In the genomic region with DNA sequence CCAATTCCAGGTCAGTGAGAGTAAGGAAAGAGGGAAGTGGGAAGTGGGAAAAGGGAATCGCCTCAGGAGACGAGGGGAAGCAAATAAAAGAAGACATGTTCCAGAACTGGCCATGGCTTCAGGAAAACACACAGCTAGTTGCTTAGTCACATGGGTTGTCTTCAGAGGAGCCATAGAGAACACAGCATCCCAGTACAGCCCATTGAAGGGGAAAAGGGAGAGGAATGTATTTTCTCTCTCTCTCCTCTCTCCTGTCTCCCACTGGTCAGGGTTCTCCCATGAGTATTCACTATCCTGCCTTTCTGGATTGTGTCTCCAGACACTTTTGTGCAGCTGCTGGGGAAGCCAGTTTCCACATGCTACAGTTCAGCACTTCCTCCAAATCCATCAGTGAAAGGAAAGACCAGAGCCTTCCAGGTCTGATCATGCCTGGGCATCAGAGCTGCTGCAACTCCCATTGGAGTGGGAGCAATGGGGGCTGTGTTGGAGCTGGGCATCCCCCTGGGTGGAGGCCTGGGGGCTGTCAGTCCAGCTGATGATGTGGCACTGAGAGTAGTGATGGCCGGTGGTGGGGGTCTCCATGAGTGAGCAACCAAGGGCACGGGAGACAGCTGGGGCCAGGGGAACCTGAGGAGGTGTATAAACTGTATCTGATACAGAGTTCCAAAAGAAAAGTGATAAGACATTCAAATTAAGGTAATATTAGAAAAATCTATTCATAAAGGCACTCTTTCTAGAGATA, we compare ENCODE assay signal across 15 cellular contexts. TPM values are rescaled to one million over a fixed set of nuclear protein-coding genes. Genes with fewer than 3 reads are reported as not detected.
DNase-seq lines count a peak whose midpoint lies in the region; ATAC-seq and TF ChIP-seq lines count a peak whose summit lies in the region.
"Had no signal": no experiment of that assay in that cellular context is flagged by ENCODE, and none has a peak within 500 bp of the region (broad histone marks: within the 10 kb centered on the region; RNA-seq: fewer than 3 reads in every experiment).

No MANE protein-coding gene starts in this region.

- no peak overlapping the region for H3K4me2 ChIP-seq in neural progenitor cell

- peaks cover 24% of the 10 kb centered on the region for H3K9me3 Mint-ChIP-seq in dendritic cell treated with granulocyte-macrophage colony-stimulating factor and Interleukin-4, amounts not matched to agents 40 ng/mL and 50 ng/mL, for 4 days
- peaks cover 7% of the 10 kb centered on the region for H3K9me3 Mint-ChIP-seq in neural progenitor cell
- H3K9me3 Mint-ChIP-seq in type B pancreatic cell = peaks cover 10% of the 10 kb centered on the region

- intact Hi-C loops in left ventricle myocardium inferior (cut with micrococcal nuclease) = no loop called here
- intact Hi-C loops in dendritic cell treated with granulocyte-macrophage colony-stimulating factor and Interleukin-4, amounts not matched to agents 40 ng/mL and 50 ng/mL, for 4 days (cut with micrococcal nuclease) = no loop called here

- TF ChIP-seq CTCF in right atrium auricular region (IDR thresholded peaks at IDR 0.05) = no peak
- TF ChIP-seq CTCF in left ventricle myocardium inferior (IDR thresholded peaks at IDR 0.05; ENCODE audit: borderline replicate concordance) = no peak
- TF ChIP-seq CTCF in neural progenitor cell (IDR thresholded peaks at IDR 0.05) = no peak
- TF ChIP-seq CTCF in type B pancreatic cell (conservative IDR thresholded peaks at IDR 0.05) = no peak

- H3K27me3 ChIP-seq in right atrium auricular region (no peaks in the 10 kb centered on the region), left ventricle myocardium inferior (ENCODE audit: low read depth) (no peaks in the 10 kb centered on the region), neural progenitor cell (no peaks in the 10 kb centered on the region)
- H3K27me3 ChIP-seq: BE2C had no signal

- no peaks in the 10 kb centered on the region for H3K79me2 ChIP-seq in neural progenitor cell (ENCODE audit: low read depth)

- no peak overlapping the region for H3K9ac ChIP-seq in neural progenitor cell

- peaks cover 10% of the 10 kb centered on the region for H3K36me3 Mint-ChIP-seq in dendritic cell treated with granulocyte-macrophage colony-stimulating factor and Interleukin-4, amounts not matched to agents 40 ng/mL and 50 ng/mL, for 4 days (ENCODE audit: low read depth)
- no peaks in the 10 kb centered on the region for H3K36me3 Mint-ChIP-seq in neural progenitor cell
- no peaks in the 10 kb centered on the region for H3K36me3 Mint-ChIP-seq in type B pancreatic cell
- H3K36me3 Mint-ChIP-seq: CD4-positive, alpha-beta memory T cell had no signal

- ATAC-seq in HG02571 (IDR thresholded peaks at IDR 0.05; ENCODE audit: unreplicated experiment) = no peak

- H3K4me3 Mint-ChIP-seq in dendritic cell treated with granulocyte-macrophage colony-stimulating factor and Interleukin-4, amounts not matched to agents 40 ng/mL and 50 ng/mL, for 4 days = no peak overlapping the region
- no peak overlapping the region for H3K4me3 Mint-ChIP-seq in neural progenitor cell
- H3K4me3 Mint-ChIP-seq in type B pancreatic cell = no peak overlapping the region
- H3K4me3 Mint-ChIP-seq: CD4-positive, alpha-beta memory T cell; H9 had no signal

- no peaks in the 10 kb centered on the region for H3K27me3 Mint-ChIP-seq in dendritic cell treated with granulocyte-macrophage colony-stimulating factor and Interleukin-4, amounts not matched to agents 40 ng/mL and 50 ng/mL, for 4 days
- peaks cover 3% of the 10 kb centered on the region for H3K27me3 Mint-ChIP-seq in neural progenitor cell (ENCODE audit: insufficient read depth, low read depth)
- no peaks in the 10 kb centered on the region for H3K27me3 Mint-ChIP-seq in type B pancreatic cell
- H3K27me3 Mint-ChIP-seq: CD4-positive, alpha-beta memory T cell had no signal

- H3F3A ChIP-seq in neural progenitor cell (ENCODE audit: low read depth) = no peaks in the 10 kb centered on the region

- peak overlapping the region; percentile 31 for H3K27ac Mint-ChIP-seq in dendritic cell treated with granulocyte-macrophage colony-stimulating factor and Interleukin-4, amounts not matched to agents 40 ng/mL and 50 ng/mL, for 4 days
- H3K27ac Mint-ChIP-seq in neural progenitor cell = no peak overlapping the region
- no peak overlapping the region for H3K27ac Mint-ChIP-seq in type B pancreatic cell
- H3K27ac Mint-ChIP-seq: H9 had no signal

- no peak overlapping the region for H3K27ac ChIP-seq in right atrium auricular region
- no peak overlapping the region for H3K27ac ChIP-seq in left ventricle myocardium inferior (replicated peaks)
- H3K27ac ChIP-seq in neural progenitor cell = no peak overlapping the region
- H3K27ac ChIP-seq: C4-2B had no signal

- DNase-seq in right atrium auricular region (ENCODE audit: low spot score) (peak; percentile 9), left ventricle myocardium inferior (no peak), neural progenitor cell (ENCODE audit: low spot score) (no peak), type B pancreatic cell (ENCODE audit: extremely low spot score, unreplicated experiment) (peak; percentile 55), T-helper 2 cell (no peak), NCI-H1048 (lab: John Stamatoyannopoulos, UW) (no peak)
- DNase-seq: BE2C; CD4-positive, alpha-beta memory T cell; DND-41; GDM1; GOT3; H9 had no signal

- H3K4me1 Mint-ChIP-seq in dendritic cell treated with granulocyte-macrophage colony-stimulating factor and Interleukin-4, amounts not matched to agents 40 ng/mL and 50 ng/mL, for 4 days (ENCODE audit: low read depth) = peaks cover 60% of the 10 kb centered on the region
- H3K4me1 Mint-ChIP-seq in neural progenitor cell = peaks cover 2% of the 10 kb centered on the region
- H3K4me1 Mint-ChIP-seq in type B pancreatic cell (ENCODE audit: unreplicated experiment) = peaks cover 11% of the 10 kb centered on the region

- peak overlapping the region; percentile 63 for H2AFZ ChIP-seq in neural progenitor cell (replicated peaks)

- H4K20me1 ChIP-seq in neural progenitor cell (ENCODE audit: low read depth) = no peaks in the 10 kb centered on the region

- no peak overlapping the region for H3K4me3 ChIP-seq in right atrium auricular region
- H3K4me3 ChIP-seq in left ventricle myocardium inferior = no peak overlapping the region
- H3K4me3 ChIP-seq in neural progenitor cell = no peak overlapping the region

- H3K4me1 ChIP-seq in right atrium auricular region = no peaks in the 10 kb centered on the region
- no peaks in the 10 kb centered on the region for H3K4me1 ChIP-seq in left ventricle myocardium inferior
- no peaks in the 10 kb centered on the region for H3K4me1 ChIP-seq in neural progenitor cell
- H3K4me1 ChIP-seq: BE2C had no signal

- H3K9me3 ChIP-seq in right atrium auricular region = no peaks in the 10 kb centered on the region
- H3K9me3 ChIP-seq in left ventricle myocardium inferior (replicated peaks) = no peaks in the 10 kb centered on the region
- H3K9me3 ChIP-seq in neural progenitor cell (ENCODE audit: low read depth) = no peaks in the 10 kb centered on the region
- H3K9me3 ChIP-seq: BE2C had no signal

- H3K36me3 ChIP-seq in right atrium auricular region (no peaks in the 10 kb centered on the region), left ventricle myocardium inferior (no peaks in the 10 kb centered on the region), neural progenitor cell (no peaks in the 10 kb centered on the region)
- H3K36me3 ChIP-seq: BE2C had no signal

RNA-seq across cellular contexts. Expression of a gene that starts 38.6 kb away (rescaled TPM):
- total RNA-seq in right atrium auricular region (10 to 100 TPM; 10.6 to 18.9 TPM), left ventricle myocardium inferior (7.0 TPM), neural progenitor cell (ENCODE audit: low replicate concordance) (4.7 and 7.3 TPM in 2 replicates), type B pancreatic cell (ENCODE audit: low replicate concordance) (22.6 and 37.3 TPM in 2 replicates)

Comparison
In these comparisons a context has a peak if more than half of its experiments do, and no peak if none do; other contexts are left out.
1. DNase-seq: peak in right atrium auricular region (single experiment) and type B pancreatic cell (single experiment); none in left ventricle myocardium inferior (single experiment), neural progenitor cell (single experiment), T-helper 2 cell (0 of 5) and NCI-H1048 (single experiment).